10 cellular contexts compared by ENCODE assay signal in the genomic region with DNA sequence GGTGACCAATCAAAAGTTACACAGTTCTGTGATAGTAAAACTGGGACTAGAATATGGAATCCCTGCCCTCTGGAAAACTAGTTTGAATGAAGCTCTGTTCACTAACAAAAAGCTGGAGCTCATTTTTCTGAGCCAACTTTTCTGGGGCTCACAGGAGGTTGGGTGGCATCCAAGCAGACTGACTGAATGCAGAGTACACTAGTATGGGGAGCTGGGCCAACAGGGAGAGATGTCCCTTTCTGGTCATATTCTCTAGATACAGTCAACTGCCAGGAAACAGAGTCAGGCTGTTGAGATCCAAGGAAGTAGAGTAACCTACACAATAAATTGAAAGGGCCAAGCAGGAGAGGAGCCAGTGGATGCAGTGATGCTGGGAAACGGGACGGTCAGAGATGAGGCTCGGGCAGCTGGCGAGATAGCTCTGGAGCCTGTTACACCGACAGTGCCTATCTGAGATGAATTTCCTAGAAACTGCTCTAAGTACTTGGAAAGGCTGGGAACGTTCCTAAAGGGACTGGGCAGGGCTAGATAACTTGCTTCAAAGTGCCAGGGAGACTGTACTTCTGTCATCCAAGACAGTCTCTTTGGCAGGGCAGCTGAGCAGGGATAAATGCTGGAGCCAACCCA.
DNase-seq lines count a peak whose midpoint lies in the region; ATAC-seq and TF ChIP-seq lines count a peak whose summit lies in the region.
"Had no signal": no experiment of that assay in that cellular context is flagged by ENCODE, and none has a peak within 500 bp of the region (broad histone marks: within the 10 kb centered on the region; RNA-seq: fewer than 3 reads in every experiment).

No MANE protein-coding gene starts in this region.

- POLR2A ChIA-PET in PC-3 (lab: Charles Lee; ENCODE audit: unreplicated experiment), result no interaction called here

- peak; percentile 24 for ATAC-seq in PC-3
- no peak for ATAC-seq in GM18511 (IDR thresholded peaks at IDR 0.05; ENCODE audit: unreplicated experiment)
- no peak for ATAC-seq in HG03520 (IDR thresholded peaks at IDR 0.05; ENCODE audit: unreplicated experiment)
- ATAC-seq: activated T-cell treated with anti-CD3 and anti-CD28 coated beads, Interleukin-2, amount 50 U/mL, for 4 hours had no signal

- H3K27me3 ChIP-seq in PC-3 (ENCODE audit: low read length) (no peaks in the 10 kb centered on the region), esophagus muscularis mucosa (no peaks in the 10 kb centered on the region), mesenchymal stem cell (ENCODE audit: control insufficient read depth in 1 of 2, insufficient read depth in 1 of 2, low read length in 2 of 2) (no peaks in the 10 kb centered on the region), tibial artery (no peaks in the 10 kb centered on the region)

- H3K4me1 ChIP-seq in PC-3 (ENCODE audit: insufficient read depth, low read length), result no peaks in the 10 kb centered on the region
- peaks cover 30 to 49% (median 35%) of the 10 kb centered on the region in 4 donors for H3K4me1 ChIP-seq in esophagus muscularis mucosa
- no peaks in the 10 kb centered on the region for H3K4me1 ChIP-seq in mesenchymal stem cell (ENCODE audit: control insufficient read depth, insufficient read depth, low read depth, low read length)
- peaks cover 0 to 32% (median 20%) of the 10 kb centered on the region in 4 donors for H3K4me1 ChIP-seq in tibial artery

- H3K27ac ChIP-seq in PC-3 (ENCODE audit: low read length), result no peak overlapping the region
- H3K27ac ChIP-seq in esophagus muscularis mucosa (replicated peaks in 1 of 4), result peak overlapping the region; percentile 8 to 75 (median 68)
- H3K27ac ChIP-seq in mesenchymal stem cell (ENCODE audit: low read length, poor library complexity, severe bottlenecking), result no peak overlapping the region
- H3K27ac ChIP-seq in tibial artery, result peak overlapping the region; percentile 29 to 53

- no peaks in the 10 kb centered on the region for H3K79me2 ChIP-seq in PC-3 (ENCODE audit: low read length)

- 44% methylated on average over 6 of the region's 6 CpGs for WGBS in esophagus muscularis mucosa
- 89% methylated on average over 6 of the region's 6 CpGs for WGBS in mesenchymal stem cell

- no peak overlapping the region for H2AFZ ChIP-seq in PC-3 (ENCODE audit: low read length)
- no peak overlapping the region for H2AFZ ChIP-seq in mesenchymal stem cell (ENCODE audit: low read depth, low read length)

- H2BK120ac ChIP-seq in mesenchymal stem cell (ENCODE audit: low read depth, low read length), result no peak overlapping the region

- no peak for TF ChIP-seq POLR2A in esophagus muscularis mucosa (IDR thresholded peaks at IDR 0.05; ENCODE audit: low read depth)

- no peak overlapping the region for H4K91ac ChIP-seq in mesenchymal stem cell (ENCODE audit: low read length)

- H3K14ac ChIP-seq in mesenchymal stem cell (ENCODE audit: low read length in 2 of 2), result no peak overlapping the region

- H2AK5ac ChIP-seq in mesenchymal stem cell (ENCODE audit: low read length, severe bottlenecking), result no peak overlapping the region

- no peak overlapping the region for H2BK12ac ChIP-seq in mesenchymal stem cell (ENCODE audit: low read length in 2 of 2)

- H3K4me3 ChIP-seq in PC-3 (ENCODE audit: low read length) (no peak overlapping the region), esophagus muscularis mucosa (peak overlapping the region in 2 of 4 donors; percentile 16 to 20), mesenchymal stem cell (ENCODE audit: insufficient read depth in 1 of 2, low read depth in 1 of 2, low read length in 2 of 2) (peak overlapping the region in 1 of 2 experiments; percentile 5), tibial artery (no peak overlapping the region)

- DNase-seq in PC-3 (no peak), esophagus muscularis mucosa (ENCODE audit: extremely low spot score) (no peak), mesenchymal stem cell (no peak), tibial artery (peak in 1 of 2 donors; percentile 66), posterior vena cava (ENCODE audit: low spot score) (no peak), NOMO-1 treated with dmso at 0.1 percent for 144 hours (lab: John Stamatoyannopoulos, UW; ENCODE audit: unreplicated experiment) (no peak)
- DNase-seq: activated T-cell treated with anti-CD3 and anti-CD28 coated beads, Interleukin-2, amount 50 U/mL, for 4 hours; mammary epithelial cell had no signal

- no peaks in the 10 kb centered on the region for H3K9me2 ChIP-seq in PC-3 (replicated peaks; ENCODE audit: low read length)

- H4K20me1 ChIP-seq in PC-3 (ENCODE audit: low read length), result no peaks in the 10 kb centered on the region

- H2BK5ac ChIP-seq in mesenchymal stem cell (ENCODE audit: low read depth, low read length, poor library complexity, severe bottlenecking), result no peak overlapping the region

- peak overlapping the region in 1 of 2 experiments; percentile 64 for H3K23ac ChIP-seq in mesenchymal stem cell (ENCODE audit: low read length in 2 of 2)

- H3K9ac ChIP-seq in PC-3 (ENCODE audit: low read length), result no peak overlapping the region
- peak overlapping the region; percentile 24 for H3K9ac ChIP-seq in mesenchymal stem cell (ENCODE audit: low read length)

- H3K79me1 ChIP-seq in mesenchymal stem cell (replicated peaks; ENCODE audit: low read length, poor library complexity, severe bottlenecking), result peaks cover 9% of the 10 kb centered on the region

- H3K18ac ChIP-seq in mesenchymal stem cell (ENCODE audit: low read depth in 1 of 2, low read length in 2 of 2), result peak overlapping the region; percentile 5 to 11

- H3K4ac ChIP-seq in mesenchymal stem cell (ENCODE audit: low read depth in 1 of 2, low read length in 2 of 2), result peak overlapping the region in 1 of 2 experiments; percentile 11

- no peak for TF ChIP-seq CTCF in PC-3 (conservative IDR thresholded peaks at IDR 0.05; ENCODE audit: low read depth, low read length)
- TF ChIP-seq CTCF in esophagus muscularis mucosa (IDR thresholded peaks at IDR 0.05), result no peak
- TF ChIP-seq CTCF in tibial artery (IDR thresholded peaks at IDR 0.05), result no peak

- H3K4me2 ChIP-seq in PC-3 (ENCODE audit: low read length), result no peak overlapping the region
- no peak overlapping the region for H3K4me2 ChIP-seq in mesenchymal stem cell (ENCODE audit: low read length, poor library complexity, severe bottlenecking)

- no peaks in the 10 kb centered on the region for H3K36me3 ChIP-seq in PC-3 (ENCODE audit: low read depth, low read length)
- H3K36me3 ChIP-seq in esophagus muscularis mucosa, result no peaks in the 10 kb centered on the region
- H3K36me3 ChIP-seq in mesenchymal stem cell (ENCODE audit: control insufficient read depth in 1 of 2, insufficient read depth in 2 of 2, low read depth in 1 of 2, low read length in 2 of 2), result no peaks in the 10 kb centered on the region
- H3K36me3 ChIP-seq in tibial artery, result no peaks in the 10 kb centered on the region

- CTCF ChIA-PET in PC-3 (lab: Charles Lee), result no interaction called here

- H3F3A ChIP-seq in PC-3 (ENCODE audit: low read length, unreplicated experiment), result no peaks in the 10 kb centered on the region

- no peak overlapping the region for H4K8ac ChIP-seq in mesenchymal stem cell (ENCODE audit: low read length)

- intact Hi-C loops in PC-3 (cut with micrococcal nuclease), result no loop called here
- intact Hi-C loops in esophagus muscularis mucosa (cut with DNase I), result no loop called here
- intact Hi-C loops in tibial artery (cut with DNase I; ENCODE audit: low total_unique reads), result no loop called here
- intact Hi-C loops in posterior vena cava (cut with DNase I), result loop anchor here in 1 of 2 donors (5.0 kb wide), 1 partner anchor 926 kb away; no protein-coding TSS in a partner anchor

- BruUV-seq in PC-3 (replicated peaks; lab: Mats Ljungman, UMichigan), result no TSS peak

- peak overlapping the region; percentile 56 for H2BK15ac ChIP-seq in mesenchymal stem cell (ENCODE audit: low read depth, poor library complexity, severe bottlenecking)

- H3K9me3 ChIP-seq in PC-3 (ENCODE audit: low read length) (no peaks in the 10 kb centered on the region), esophagus muscularis mucosa (no peaks in the 10 kb centered on the region), mesenchymal stem cell (ENCODE audit: control insufficient read depth, low read length) (no peaks in the 10 kb centered on the region), tibial artery (no peaks in the 10 kb centered on the region)

- no peak for TF ChIP-seq EP300 in esophagus muscularis mucosa (IDR thresholded peaks at IDR 0.05)

Comparison
In these comparisons a context has a peak if more than half of its experiments do, and no peak if none do; other contexts are left out.
1. H3K27ac ChIP-seq: peak in esophagus muscularis mucosa (4 of 4) and tibial artery (2 of 2); none in PC-3 (single experiment) and mesenchymal stem cell (single experiment).